In genomic region chr19:1072371-1073015, GRCh38 we compare ENCODE assay signal across 1 cellular context.
TF ChIP-seq lines count a peak whose summit lies in the region.

No MANE protein-coding gene starts in this region.

TF ChIP-seq in HepG2, 621 proteins besides CTCF, POLR2A, EP300 and RAD21:
- TF ChIP-seq KDM5A (IDR thresholded peaks at IDR 0.05; ENCODE audit: borderline replicate concordance, low read length) (no peak), ZNF121 (CRISPR knock-in tag; IDR thresholded peaks at IDR 0.05) (peak; percentile 62; the same call in 1 of the 2 replicates), TFE3 (CRISPR knock-in tag; IDR thresholded peaks at IDR 0.05) (no peak), MAFG (CRISPR knock-in tag; IDR thresholded peaks at IDR 0.05) (no peak), NONO (IDR thresholded peaks at IDR 0.05) (no peak), NONO (CRISPR knock-in tag; conservative IDR thresholded peaks at IDR 0.05) (no peak), ZFP36 (IDR thresholded peaks at IDR 0.05; ENCODE audit: borderline replicate concordance, low read depth, low read length, partially characterized antibody) (peak; percentile 31), ZMYM3 (CRISPR knock-in tag; IDR thresholded peaks at IDR 0.05) (peak; percentile 83), BRF2 (CRISPR knock-in tag; IDR thresholded peaks at IDR 0.05) (no peak), CHD4 (IDR thresholded peaks at IDR 0.05; ENCODE audit: borderline replicate concordance, low read length) (0 out of 2 replicates have a peak, but pooled peaks have one; percentile 27)
